ENCODE assay signal across 1 cellular context in genomic region chr17:8405499-8406016, GRCh38.
TF ChIP-seq lines count a peak whose summit lies in the region.

No MANE protein-coding gene starts in this region.

TF ChIP-seq in HepG2, 621 proteins besides CTCF, POLR2A, EP300 and RAD21 (continues in another document):
- TF ChIP-seq PTBP1 (IDR thresholded peaks at IDR 0.05; ENCODE audit: low read depth, low read length, poor library complexity, severe bottlenecking) (no peak), ZNF629 (CRISPR knock-in tag; conservative IDR thresholded peaks at IDR 0.05) (0 out of 2 replicates have a peak, but pooled peaks have one; percentile 24), ZNF839 (CRISPR knock-in tag; IDR thresholded peaks at IDR 0.05; ENCODE audit: borderline replicate concordance) (no peak), ZBTB20 (CRISPR knock-in tag; IDR thresholded peaks at IDR 0.05; ENCODE audit: borderline replicate concordance, low read depth) (no peak), NFYC (CRISPR knock-in tag; IDR thresholded peaks at IDR 0.05) (no peak), MEIS1 (CRISPR knock-in tag; IDR thresholded peaks at IDR 0.05; ENCODE audit: borderline replicate concordance) (no peak), ZNF253 (CRISPR knock-in tag; IDR thresholded peaks at IDR 0.05; ENCODE audit: borderline replicate concordance) (no peak), TEAD2 (CRISPR knock-in tag; IDR thresholded peaks at IDR 0.05) (no peak), SALL1 (CRISPR knock-in tag; IDR thresholded peaks at IDR 0.05) (peak; percentile 56; the same call in 1 of the 2 replicates), EEA1 (CRISPR knock-in tag; IDR thresholded peaks at IDR 0.05; ENCODE audit: borderline replicate concordance) (no peak), ETV6 (CRISPR knock-in tag; conservative IDR thresholded peaks at IDR 0.05) (no peak), ZNF775 (CRISPR knock-in tag; IDR thresholded peaks at IDR 0.05; ENCODE audit: borderline replicate concordance) (no peak), FOSL2 (CRISPR knock-in tag; IDR thresholded peaks at IDR 0.05) (peak; percentile 26; the same call in 1 of the 2 replicates), HNRNPK (IDR thresholded peaks at IDR 0.05; ENCODE audit: low read depth, low read length, poor library complexity, severe bottlenecking) (no peak), NR2C2 (CRISPR knock-in tag; IDR thresholded peaks at IDR 0.05; ENCODE audit: borderline replicate concordance) (peak; percentile 86), JUN (CRISPR knock-in tag; IDR thresholded peaks at IDR 0.05) (no peak), ZNF609 (CRISPR knock-in tag; IDR thresholded peaks at IDR 0.05; ENCODE audit: borderline replicate concordance) (no peak), NR2F6 (IDR thresholded peaks at IDR 0.05) (peak; percentile 70; the same call in 1 of the 2 replicates), NR2F6 (CRISPR knock-in tag; IDR thresholded peaks at IDR 0.05) (peak; percentile 74), ZZZ3 (CRISPR knock-in tag; IDR thresholded peaks at IDR 0.05; ENCODE audit: borderline replicate concordance) (0 out of 2 replicates have a peak, but pooled peaks have one; percentile 18), IKZF5 (CRISPR knock-in tag; IDR thresholded peaks at IDR 0.05) (no peak), DRAP1 (CRISPR knock-in tag; IDR thresholded peaks at IDR 0.05) (no peak), SAP130 (CRISPR knock-in tag; IDR thresholded peaks at IDR 0.05; ENCODE audit: low read depth) (peak; percentile 20; the same call in 1 of the 2 replicates), ZFP91 (CRISPR knock-in tag; IDR thresholded peaks at IDR 0.05; ENCODE audit: borderline replicate concordance) (peak; percentile 53; the same call in 1 of the 2 replicates), NAIF1 (CRISPR knock-in tag; IDR thresholded peaks at IDR 0.05; ENCODE audit: borderline replicate concordance) (no peak), TP53 (CRISPR knock-in tag; conservative IDR thresholded peaks at IDR 0.05) (no peak), CCAR2 (optimal IDR thresholded peaks at IDR 0.05; ENCODE audit: low read depth, low read length) (no peak), DNMT3B (CRISPR knock-in tag; conservative IDR thresholded peaks at IDR 0.05) (no peak), E2F1 (CRISPR knock-in tag; IDR thresholded peaks at IDR 0.05) (no peak), ZNF777 (CRISPR knock-in tag; IDR thresholded peaks at IDR 0.05) (peak; percentile 48; the same call in 1 of the 2 replicates), ZNF646 (CRISPR knock-in tag; IDR thresholded peaks at IDR 0.05) (no peak), ZSCAN31 (CRISPR knock-in tag; IDR thresholded peaks at IDR 0.05; ENCODE audit: low read depth) (0 out of 2 replicates have a peak, but pooled peaks have one; percentile 41), MED13 (CRISPR knock-in tag; IDR thresholded peaks at IDR 0.05) (no peak), ZNF543 (CRISPR knock-in tag; IDR thresholded peaks at IDR 0.05) (no peak), ZNF343 (CRISPR knock-in tag; IDR thresholded peaks at IDR 0.05) (no peak), NR2F1 (CRISPR knock-in tag; IDR thresholded peaks at IDR 0.05) (0 out of 4 replicates have a peak, but pooled peaks of 1 of the 2 experiments have one; percentile 21), ZNF557 (CRISPR knock-in tag; IDR thresholded peaks at IDR 0.05) (no peak), ZNF598 (CRISPR knock-in tag; IDR thresholded peaks at IDR 0.05; ENCODE audit: borderline replicate concordance) (no peak), NFE2 (CRISPR knock-in tag; IDR thresholded peaks at IDR 0.05) (no peak), ZNF567 (CRISPR knock-in tag; IDR thresholded peaks at IDR 0.05; ENCODE audit: borderline replicate concordance) (no peak)
